ENCODE assay signal across 10 cellular contexts in genomic region chr1:25019351-25020172, GRCh38.
DNase-seq lines count a peak whose midpoint lies in the region; TF ChIP-seq lines count a peak whose summit lies in the region.
"Had no signal": no experiment of that assay in that cellular context is flagged by ENCODE, and none has a peak within 500 bp of the region (broad histone marks: within the 10 kb centered on the region; RNA-seq: fewer than 3 reads in every experiment).

No MANE protein-coding gene starts in this region.

- no peak overlapping the region for H2BK15ac ChIP-seq in neuronal stem cell (ENCODE audit: low read length)

- H3K4me1 Mint-ChIP-seq in activated CD4-positive, alpha-beta T cell treated with anti-CD3 and anti-CD28 coated beads, Interleukin-2, amount 10 ng/mL, durations not matched to agents 7 days and 5 days = peaks cover 79% of the 10 kb centered on the region
- peaks cover 42% of the 10 kb centered on the region for H3K4me1 Mint-ChIP-seq in nephron progenitor cell

- peak overlapping the region; percentile 82 for H2BK12ac ChIP-seq in neuronal stem cell (ENCODE audit: low read length)

- H3K23ac ChIP-seq in neuronal stem cell (ENCODE audit: low read depth, low read length, poor library complexity) = peak overlapping the region; percentile 30

- peak overlapping the region; percentile 77 for H3K18ac ChIP-seq in neuronal stem cell (ENCODE audit: low read length)

- H2AK5ac ChIP-seq in neuronal stem cell (ENCODE audit: low read depth, low read length) = peak overlapping the region; percentile 78

- H3K9ac ChIP-seq in neuronal stem cell (ENCODE audit: low read depth, low read length, poor library complexity) = peak overlapping the region; percentile 60

- H4K8ac ChIP-seq in neuronal stem cell (ENCODE audit: low read depth, low read length) = no peak overlapping the region

- H3K27ac ChIP-seq in neuronal stem cell (replicated peaks; ENCODE audit: low read length) = no peak overlapping the region
- H3K27ac ChIP-seq: SJSA1 had no signal

- H2BK120ac ChIP-seq in neuronal stem cell (ENCODE audit: low read depth, low read length) = peak overlapping the region; percentile 56

- H4K91ac ChIP-seq in neuronal stem cell (ENCODE audit: low read depth, low read length, poor library complexity) = peak overlapping the region; percentile 47

- H3K4me3 Mint-ChIP-seq in activated CD4-positive, alpha-beta T cell treated with anti-CD3 and anti-CD28 coated beads, Interleukin-2, amount 10 ng/mL, durations not matched to agents 7 days and 5 days = peak overlapping the region; percentile 2
- H3K4me3 Mint-ChIP-seq in nephron progenitor cell = no peak overlapping the region

- TF ChIP-seq CTCF in nephron progenitor cell (IDR thresholded peaks at IDR 0.05) = no peak

- no peaks in the 10 kb centered on the region for H3K36me3 Mint-ChIP-seq in activated CD4-positive, alpha-beta T cell treated with anti-CD3 and anti-CD28 coated beads, Interleukin-2, amount 10 ng/mL, durations not matched to agents 7 days and 5 days (ENCODE audit: low read depth)
- H3K36me3 Mint-ChIP-seq in nephron progenitor cell (ENCODE audit: low read depth) = no peaks in the 10 kb centered on the region

- no CpG with 5 or more reads among the region's 13 CpGs for WGBS in neuronal stem cell (ENCODE audit: extremely low coverage in 2 of 2, insufficient read length in 2 of 2, insufficient replicate concordance in 1 of 2), 2 donors

- no peaks in the 10 kb centered on the region for H3K27me3 Mint-ChIP-seq in activated CD4-positive, alpha-beta T cell treated with anti-CD3 and anti-CD28 coated beads, Interleukin-2, amount 10 ng/mL, durations not matched to agents 7 days and 5 days
- H3K27me3 Mint-ChIP-seq in nephron progenitor cell (ENCODE audit: low read depth, poor library complexity) = peaks cover 6% of the 10 kb centered on the region

- H3K4me3 ChIP-seq in H7 (ENCODE audit: insufficient read depth, low read depth, low read length) (no peak overlapping the region), neuronal stem cell (ENCODE audit: low read length in 2 of 2) (peak overlapping the region in 1 of 2 donors; percentile 49)
- H3K4me3 ChIP-seq: SJSA1 had no signal

- H2AFZ ChIP-seq in neuronal stem cell (ENCODE audit: low read length) = no peak overlapping the region

- peak overlapping the region; percentile 98 for H3K27ac Mint-ChIP-seq in activated CD4-positive, alpha-beta T cell treated with anti-CD3 and anti-CD28 coated beads, Interleukin-2, amount 10 ng/mL, durations not matched to agents 7 days and 5 days
- H3K27ac Mint-ChIP-seq in nephron progenitor cell = no peak overlapping the region

- peak overlapping the region; percentile 49 for H3K14ac ChIP-seq in neuronal stem cell (ENCODE audit: low read length)

- no peaks in the 10 kb centered on the region for H3K9me3 ChIP-seq in neuronal stem cell (replicated peaks in 1 of 2; ENCODE audit: control insufficient read depth in 2 of 2, insufficient read depth in 1 of 2, low read depth in 1 of 2, low read length in 2 of 2)
- H3K9me3 ChIP-seq: SJSA1 had no signal

- no peak overlapping the region for H3K4me2 ChIP-seq in neuronal stem cell (ENCODE audit: insufficient read depth, low read length, poor library complexity, severe bottlenecking)

- DNase-seq in activated CD4-positive, alpha-beta T cell treated with anti-CD3 and anti-CD28 coated beads, Interleukin-2, amount 10 ng/mL, durations not matched to agents 7 days and 5 days = no peak
- no peak for DNase-seq in activated CD4-positive, alpha-beta T cell treated with anti-CD3 and anti-CD28 coated beads, Interleukin-2, amount 50 U/mL, for 1 hour
- DNase-seq in H7 (peak; percentile 69), NAMALWA (ENCODE audit: low spot score) (peak; percentile 88), neuronal stem cell (ENCODE audit: low spot score) (no peak), GOT3 (lab: John Stamatoyannopoulos, UW) (no peak), nephron progenitor cell (no peak), NCI-H1105 (lab: John Stamatoyannopoulos, UW) (no peak)
- DNase-seq: islet precursor cell had no signal

- H2BK5ac ChIP-seq in neuronal stem cell (ENCODE audit: low read length) = no peak overlapping the region

- CTCF ChIA-PET in activated CD4-positive, alpha-beta T cell treated with anti-CD3 and anti-CD28 coated beads, Interleukin-2, amount 10 ng/mL, durations not matched to agents 7 days and 5 days (lab: Charles Lee) = interaction anchor here (0.9 to 2.8 kb wide), 4 partner anchors 8 to 22 kb away, joined by 3 to 7 read pairs (median 4); no protein-coding TSS in a partner anchor

- H3K36me3 ChIP-seq in H7 (replicated peaks; ENCODE audit: control insufficient read depth, insufficient read depth, low read length) (no peaks in the 10 kb centered on the region), neuronal stem cell (replicated peaks in 1 of 2; ENCODE audit: control insufficient read depth in 2 of 2, insufficient read depth in 2 of 2, low read length in 2 of 2) (no peaks in the 10 kb centered on the region)
- H3K36me3 ChIP-seq: SJSA1 had no signal

- H3K9me3 Mint-ChIP-seq in activated CD4-positive, alpha-beta T cell treated with anti-CD3 and anti-CD28 coated beads, Interleukin-2, amount 10 ng/mL, durations not matched to agents 7 days and 5 days = peaks cover 3% of the 10 kb centered on the region
- H3K9me3 Mint-ChIP-seq in nephron progenitor cell = no peaks in the 10 kb centered on the region

- POLR2A ChIA-PET in activated CD4-positive, alpha-beta T cell treated with anti-CD3 and anti-CD28 coated beads, Interleukin-2, amount 10 ng/mL, durations not matched to agents 7 days and 5 days (lab: Charles Lee) = no interaction called here

- H3K4ac ChIP-seq in neuronal stem cell (ENCODE audit: low read length) = no peak overlapping the region

- no peaks in the 10 kb centered on the region for H3K79me1 ChIP-seq in neuronal stem cell (ENCODE audit: low read depth, low read length)

- H3K27me3 ChIP-seq in H7 (ENCODE audit: control insufficient read depth, insufficient read depth, low read length) (no peaks in the 10 kb centered on the region), neuronal stem cell (ENCODE audit: control insufficient read depth in 3 of 3, insufficient read depth in 3 of 3, low read depth in 1 of 3, low read length in 3 of 3) (no peaks in the 10 kb centered on the region)
- H3K27me3 ChIP-seq: SJSA1 had no signal

- peaks cover 2 to 18% of the 10 kb centered on the region in 2 donors for H3K4me1 ChIP-seq in neuronal stem cell (ENCODE audit: control insufficient read depth in 2 of 2, insufficient read depth in 1 of 2, low read depth in 1 of 2, low read length in 2 of 2)

Comparison
In these comparisons a context has a peak if more than half of its experiments do, and no peak if none do; other contexts are left out.
1. DNase-seq: peak in H7 (single experiment) and NAMALWA (single experiment); none in activated CD4-positive, alpha-beta T cell treated with anti-CD3 and anti-CD28 coated beads, Interleukin-2, amount 10 ng/mL, durations not matched to agents 7 days and 5 days (single experiment), activated CD4-positive, alpha-beta T cell treated with anti-CD3 and anti-CD28 coated beads, Interleukin-2, amount 50 U/mL, for 1 hour (single experiment), neuronal stem cell (single experiment), GOT3 (single experiment), nephron progenitor cell (single experiment) and NCI-H1105 (single experiment).